Comparison of ENCODE assay signal across 8 cellular contexts in the genomic region with DNA sequence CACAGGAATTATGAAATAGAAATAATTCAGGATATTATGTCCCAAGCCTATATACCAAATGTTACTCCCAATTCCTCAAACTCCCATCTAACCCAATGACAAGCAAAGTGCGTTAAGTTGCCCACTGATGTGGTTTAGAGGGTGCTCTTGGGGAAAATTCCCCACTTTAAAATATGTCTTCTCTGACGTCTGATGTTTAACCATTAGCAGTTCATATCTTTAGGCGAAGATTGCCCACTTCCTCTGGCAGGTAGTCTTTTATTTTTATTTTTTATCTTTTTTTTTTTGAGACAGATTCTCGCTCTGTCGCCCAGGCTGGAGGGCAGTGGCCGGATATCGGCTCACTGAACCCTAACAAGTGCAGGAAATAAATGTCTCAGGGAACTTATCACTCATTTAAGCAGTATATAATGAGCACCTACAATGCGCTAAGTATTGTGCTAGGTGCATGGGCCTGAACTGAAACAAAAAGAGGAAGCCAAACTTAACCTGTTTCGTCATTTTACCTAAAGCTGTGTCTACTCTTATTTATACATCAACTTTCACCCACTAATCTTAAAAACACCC. TPM values are rescaled to one million over a fixed set of nuclear protein-coding genes. Genes with fewer than 3 reads are reported as not detected.
A peak's percentile ranks its signal among the peaks of the same experiment; 100 is the strongest.
DNase-seq lines count a peak whose midpoint lies in the region; ATAC-seq and TF ChIP-seq lines count a peak whose summit lies in the region.

No MANE protein-coding gene starts in this region.

- H3K4me3 ChIP-seq in heart right ventricle (peak overlapping the region in 6 of 10 donors; percentile 71 to 97 (median 90)), KMS-11 (IDR thresholded peaks at IDR 0.05; ENCODE audit: insufficient read depth, low read depth, low read length) (no peak overlapping the region)

- H3K4me1 ChIP-seq in heart right ventricle (peaks cover 0 to 42% (median 25%) of the 10 kb centered on the region in 9 donors), KMS-11 (ENCODE audit: low read depth, poor library complexity, severe bottlenecking) (peaks cover 20% of the 10 kb centered on the region)

- H3K27ac ChIP-seq in heart right ventricle (peak overlapping the region in 9 of 10 donors; percentile 89 to 97 (median 94)), KMS-11 (no peak overlapping the region)

- no peaks in the 10 kb centered on the region for H3K27me3 Mint-ChIP-seq in activated naive CD8-positive, alpha-beta T cell
- no peaks in the 10 kb centered on the region for H3K27me3 Mint-ChIP-seq in naive thymus-derived CD8-positive, alpha-beta T cell

- H4K20me1 ChIP-seq in KMS-11 (ENCODE audit: insufficient read depth), result no peaks in the 10 kb centered on the region

- H3K27me3 ChIP-seq in heart right ventricle, result no peaks in the 10 kb centered on the region
- H3K27me3 ChIP-seq in KMS-11 (ENCODE audit: insufficient read depth, low read depth), result no peaks in the 10 kb centered on the region

- H3K9me3 ChIP-seq in heart right ventricle, result no peaks in the 10 kb centered on the region

- DNase-seq in heart right ventricle (no peak), left cardiac atrium (no peak), NCI-H1417 treated with DMSO at 0.1 percent for 48 hours (lab: John Stamatoyannopoulos, UW) (no peak), HPDE6-E6E7 (ENCODE audit: extremely low spot score) (no peak), GOT3 (lab: John Stamatoyannopoulos, UW) (no peak)
- DNase-seq in naive thymus-derived CD8-positive, alpha-beta T cell, result peak; percentile 13 to 91 (median 73)

- no peak for ATAC-seq in heart right ventricle
- ATAC-seq in left cardiac atrium, result no peak
- ATAC-seq in naive thymus-derived CD8-positive, alpha-beta T cell, result peak; percentile 48 to 58

- TF ChIP-seq CTCF in heart right ventricle (IDR thresholded peaks at IDR 0.05) (no peak), KMS-11 (conservative IDR thresholded peaks at IDR 0.05; ENCODE audit: low read depth, low read length) (no peak)

- no peak overlapping the region for H3K27ac Mint-ChIP-seq in activated naive CD8-positive, alpha-beta T cell
- peak overlapping the region; percentile 94 to 100 (median 99) for H3K27ac Mint-ChIP-seq in naive thymus-derived CD8-positive, alpha-beta T cell

- H3K36me3 Mint-ChIP-seq in activated naive CD8-positive, alpha-beta T cell, result peaks cover 3% of the 10 kb centered on the region
- no peaks in the 10 kb centered on the region for H3K36me3 Mint-ChIP-seq in naive thymus-derived CD8-positive, alpha-beta T cell

- peak overlapping the region; percentile 98 for H2AFZ ChIP-seq in KMS-11 (ENCODE audit: low read depth)

- H3K9me3 Mint-ChIP-seq in activated naive CD8-positive, alpha-beta T cell (ENCODE audit: low read depth), result no peaks in the 10 kb centered on the region
- H3K9me3 Mint-ChIP-seq in naive thymus-derived CD8-positive, alpha-beta T cell, result no peaks in the 10 kb centered on the region

- 64 to 71% methylated on average over 9 of the region's 9 CpGs for WGBS in heart right ventricle, 2 donors

- H3K36me3 ChIP-seq in heart right ventricle (no peaks in the 10 kb centered on the region), KMS-11 (ENCODE audit: insufficient read depth) (no peaks in the 10 kb centered on the region)

- H3K9ac ChIP-seq in KMS-11, result no peak overlapping the region

- intact Hi-C loops in heart right ventricle (cut with DNase I), result loop anchor here in 7 of 10 donors (2.0 to 10.0 kb wide), 7 partner anchors 44 to 194 kb away; no protein-coding TSS in a partner anchor
- intact Hi-C loops in left cardiac atrium (cut with DNase I), result loop anchor here in 1 of 2 donors (5.0 kb wide), 1 partner anchor 104 kb away; no protein-coding TSS in a partner anchor

- H3K4me1 Mint-ChIP-seq in activated naive CD8-positive, alpha-beta T cell (ENCODE audit: low read depth), result peaks cover 59% of the 10 kb centered on the region
- H3K4me1 Mint-ChIP-seq in naive thymus-derived CD8-positive, alpha-beta T cell, result peaks cover 21 to 66% (median 55%) of the 10 kb centered on the region in 4 donors

- no peaks in the 10 kb centered on the region for H3K79me2 ChIP-seq in KMS-11 (ENCODE audit: insufficient read depth, low read depth)

- H3K4me3 Mint-ChIP-seq in activated naive CD8-positive, alpha-beta T cell, result peak overlapping the region; percentile 99
- peak overlapping the region; percentile 89 to 99 (median 96) for H3K4me3 Mint-ChIP-seq in naive thymus-derived CD8-positive, alpha-beta T cell

- POLR2A ChIA-PET in naive thymus-derived CD8-positive, alpha-beta T cell (lab: Charles Lee), result interaction anchor here (0.9 to 5.0 kb wide), 7 partner anchors 11 to 364 kb away, joined by 3 to 42 read pairs (median 5); a partner anchor contains a TSS

- peak overlapping the region; percentile 61 for H3K4me2 ChIP-seq in KMS-11

RNA-seq across cellular contexts. Expression of a gene that starts 1.3 kb away (rescaled TPM):
- total RNA-seq in heart right ventricle (10 to 100 TPM in 8 of 10 donors, 1 to 10 TPM in 2; 6.3 to 13.6 (median 10.7) TPM), left cardiac atrium (10 to 100 TPM; 10.7 to 16.2 TPM)
- 1 to 10 TPM; 3.3 to 7.2 TPM for polyA plus RNA-seq in heart right ventricle
- total RNA-seq in naive thymus-derived CD8-positive, alpha-beta T cell, result 10 to 100 TPM; 23.0 to 27.2 TPM
- polyA plus RNA-seq in naive thymus-derived CD8-positive, alpha-beta T cell, result 10 to 100 TPM in 1 of 3 donors, 1 to 10 TPM in 2; 6.4 to 10.9 (median 6.6) TPM

Comparison
In these comparisons a context has a peak if more than half of its experiments do, and no peak if none do; other contexts are left out.
1. ATAC-seq: peak in naive thymus-derived CD8-positive, alpha-beta T cell (2 of 2); none in heart right ventricle (0 of 8) and left cardiac atrium (0 of 2).
2. DNase-seq: peak in naive thymus-derived CD8-positive, alpha-beta T cell (10 of 10); none in heart right ventricle (0 of 2), left cardiac atrium (single experiment), NCI-H1417 treated with DMSO at 0.1 percent for 48 hours (single experiment), HPDE6-E6E7 (single experiment) and GOT3 (single experiment).